In genomic region chr7:23168111-23168885, GRCh38 we compare ENCODE assay signal across 31 cellular contexts.
"Had no signal": no experiment of that assay in that cellular context is flagged by ENCODE, and none has a peak within 500 bp of the region (broad histone marks: within the 10 kb centered on the region; RNA-seq: fewer than 3 reads in every experiment).

No MANE protein-coding gene starts in this region.

- H3K9ac ChIP-seq: KMS-11 had no signal

- DNase-seq: activated CD4-positive, alpha-beta T cell treated with anti-CD3 and anti-CD28 coated beads for 1 hour; activated CD4-positive, alpha-beta T cell treated with anti-CD3 and anti-CD28 coated beads for 48 hours; activated CD4-positive, alpha-beta T cell treated with anti-CD3 and anti-CD28 coated beads, Interleukin-2, amount 50 U/mL, for 48 hours; activated CD4-positive, CD25-positive, alpha-beta regulatory T cell; activated CD8-positive, alpha-beta memory T cell treated with anti-CD3 and anti-CD28 coated beads, Interleukin-2, amount 50 U/mL, for 4 hours; activated gamma-delta T cell treated with Interleukin-2 at 50 U/mL for 16 hours; activated naive CD4-positive, alpha-beta T cell treated with anti-CD3 and anti-CD28 coated beads for 36 hours; activated naive CD8-positive, alpha-beta T cell treated with anti-CD3 and anti-CD28 coated beads, Interleukin-2, amount 50 U/mL, for 24 hours; activated T-cell treated with anti-CD3 and anti-CD28 coated beads for 4 hours; activated T-cell treated with anti-CD3 and anti-CD28 coated beads, Interleukin-2, amount 50 U/mL, for 4 hours; anterior cingulate cortex; MM.1S; MV-4-11; NCI-H1092; NCI-H1436 treated with DMSO at 0.1 percent for 48 hours; NCI-H1694 treated with DMSO at 0.1 percent for 48 hours; NCI-H2029; NCI-H345; NCI-H526; NCI-H748 treated with DMSO at 0.1 percent for 48 hours; NK-92 treated with Interleukin-12 subunit alpha and Interleukin-12 subunit beta, amount 100 ng/mL, for 24 hours; PC-3; Peyer's patch; SHP77; SJCRH30; T1000; WERI-Rb-1 had no signal

- H3K9me3 ChIP-seq: Peyer's patch, SJCRH30 had no signal

- H3K4me2 ChIP-seq: KMS-11 had no signal

- H3K36me3 ChIP-seq: Peyer's patch, SJCRH30 had no signal

- FAIRE-seq: bronchial epithelial cell had no signal

- H3K4me3 ChIP-seq: Peyer's patch, SJCRH30, SK-N-MC had no signal

- H3K27ac ChIP-seq: KMS-11, Peyer's patch, RWPE1, SJCRH30, SK-N-MC, WERI-Rb-1 had no signal

- H3K4me1 ChIP-seq: Peyer's patch, SJCRH30 had no signal

- H3K27me3 ChIP-seq: Peyer's patch, SJCRH30 had no signal

- ATAC-seq: activated naive CD8-positive, alpha-beta T cell treated with anti-CD3 and anti-CD28 coated beads, Interleukin-2, amount 50 U/mL, for 24 hours; activated T-cell treated with anti-CD3 and anti-CD28 coated beads, Interleukin-2, amount 50 U/mL, for 4 hours; PC-3 had no signal
